ENCODE assay signal across 17 cellular contexts in the genomic region with DNA sequence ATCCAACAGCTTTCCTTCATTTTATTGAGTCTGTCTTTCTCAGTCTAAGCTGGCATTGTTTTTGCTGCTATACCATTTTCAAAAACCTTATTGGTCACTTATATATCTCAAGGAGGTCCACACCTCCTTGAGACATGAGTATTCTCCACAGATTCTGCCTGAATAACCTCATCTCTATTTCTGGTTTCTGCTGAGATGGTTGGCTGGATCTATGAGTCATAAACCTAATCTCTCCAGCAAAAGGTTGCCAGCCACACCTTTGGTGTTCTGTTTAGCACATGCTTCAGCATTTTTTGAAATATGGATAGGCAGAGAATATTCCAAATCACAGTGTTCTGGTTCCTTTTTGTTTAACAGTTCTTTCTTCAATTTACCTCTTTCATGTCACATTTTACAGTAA. TPM values are rescaled to one million over a fixed set of nuclear protein-coding genes. Genes with fewer than 3 reads are reported as not detected.
DNase-seq lines count a peak whose midpoint lies in the region; ATAC-seq and TF ChIP-seq lines count a peak whose summit lies in the region.
"Had no signal": no experiment of that assay in that cellular context is flagged by ENCODE, and none has a peak within 500 bp of the region (broad histone marks: within the 10 kb centered on the region; RNA-seq: fewer than 3 reads in every experiment).

No MANE protein-coding gene starts in this region.

- intact Hi-C loops in sciatic nerve (cut with DNase I) = no loop called here

- TF ChIP-seq CTCF in nephron progenitor cell (IDR thresholded peaks at IDR 0.05) = no peak
- TF ChIP-seq CTCF in glutamatergic neuron (IDR thresholded peaks at IDR 0.05; ENCODE audit: partially characterized antibody, unreplicated experiment) = no peak

- no peaks in the 10 kb centered on the region for H3K9me3 Mint-ChIP-seq in nephron progenitor cell
- H3K9me3 Mint-ChIP-seq in glutamatergic neuron (ENCODE audit: unreplicated experiment) = no peaks in the 10 kb centered on the region
- H3K9me3 Mint-ChIP-seq: CD4-positive, alpha-beta T cell; IgD-negative memory B cell; stimulated activated naive CD8-positive, alpha-beta T cell treated with anti-CD3 and anti-CD28 coated beads, Interleukin-15, Interleukin-2, amounts not matched to agents 100 ng/mL and 50 ng/mL, for 24 hours had no signal

- no peaks in the 10 kb centered on the region for H3K36me3 Mint-ChIP-seq in nephron progenitor cell (ENCODE audit: low read depth)
- no peaks in the 10 kb centered on the region for H3K36me3 Mint-ChIP-seq in glutamatergic neuron (ENCODE audit: unreplicated experiment)
- H3K36me3 Mint-ChIP-seq: brain, IgD-negative memory B cell had no signal

- ATAC-seq in GM18861 (IDR thresholded peaks at IDR 0.05; ENCODE audit: unreplicated experiment) = peak; percentile 65
- peak; percentile 64 for ATAC-seq in HG02852 (IDR thresholded peaks at IDR 0.05; ENCODE audit: unreplicated experiment)
- no peak for ATAC-seq in sciatic nerve

- H3K27ac Mint-ChIP-seq in nephron progenitor cell (no peak overlapping the region), glutamatergic neuron (ENCODE audit: unreplicated experiment) (no peak overlapping the region)
- H3K27ac Mint-ChIP-seq: brain; CD4-positive, alpha-beta T cell; IgD-negative memory B cell; stimulated activated naive CD8-positive, alpha-beta T cell treated with anti-CD3 and anti-CD28 coated beads, Interleukin-15, Interleukin-2, amounts not matched to agents 100 ng/mL and 50 ng/mL, for 24 hours had no signal

- DNase-seq in OCI-M1 (lab: John Stamatoyannopoulos, UW) (peak; percentile 10), myocyte (ENCODE audit: low read depth) (peak; percentile 31), nephron progenitor cell (no peak), sciatic nerve (ENCODE audit: low spot score) (no peak), NCI-H1048 (lab: John Stamatoyannopoulos, UW) (no peak), glutamatergic neuron (no peak)
- DNase-seq: activated CD4-positive, alpha-beta T cell treated with anti-CD3 and anti-CD28 coated beads for 4 hours; CD4-positive, alpha-beta T cell; mesenchymal stem cell; NCI-H2081; stimulated activated CD4-positive, alpha-beta T cell treated with anti-CD3 and anti-CD28 coated beads, Interleukin-4, amount 100 ng/mL, for 24 hours had no signal

- H3K27me3 Mint-ChIP-seq in nephron progenitor cell (ENCODE audit: low read depth, poor library complexity) (peaks cover 5% of the 10 kb centered on the region), glutamatergic neuron (ENCODE audit: unreplicated experiment) (no peaks in the 10 kb centered on the region)
- H3K27me3 Mint-ChIP-seq: IgD-negative memory B cell had no signal

- no peaks in the 10 kb centered on the region for H3K4me1 Mint-ChIP-seq in nephron progenitor cell
- H3K4me1 Mint-ChIP-seq in glutamatergic neuron (ENCODE audit: low read depth, unreplicated experiment) = no peaks in the 10 kb centered on the region
- H3K4me1 Mint-ChIP-seq: brain had no signal

- H3K4me3 Mint-ChIP-seq in nephron progenitor cell (no peak overlapping the region), glutamatergic neuron (ENCODE audit: unreplicated experiment) (no peak overlapping the region)
- H3K4me3 Mint-ChIP-seq: brain; CD4-positive, alpha-beta T cell; stimulated activated naive CD8-positive, alpha-beta T cell treated with anti-CD3 and anti-CD28 coated beads, Interleukin-15, Interleukin-2, amounts not matched to agents 100 ng/mL and 50 ng/mL, for 24 hours had no signal

RNA-seq across cellular contexts. Expression of a gene that starts 40.8 kb away (rescaled TPM):
- 0.83 TPM in 1 of 2 replicates, not detected in the other for total RNA-seq in myocyte
- polyA plus RNA-seq in myocyte (2012) = 0.81 TPM
- not detected for total RNA-seq in sciatic nerve
- total RNA-seq in glutamatergic neuron (ENCODE audit: unreplicated experiment) = not detected
- total RNA-seq: CD4-positive, alpha-beta T cell; posterior vena cava had no signal

Comparison
In these comparisons a context has a peak if more than half of its experiments do, and no peak if none do; other contexts are left out.
1. DNase-seq: peak in OCI-M1 (single experiment) and myocyte (single experiment); none in nephron progenitor cell (single experiment), sciatic nerve (single experiment), NCI-H1048 (single experiment) and glutamatergic neuron (single experiment).